11 cellular contexts compared by ENCODE assay signal in the genomic region with DNA sequence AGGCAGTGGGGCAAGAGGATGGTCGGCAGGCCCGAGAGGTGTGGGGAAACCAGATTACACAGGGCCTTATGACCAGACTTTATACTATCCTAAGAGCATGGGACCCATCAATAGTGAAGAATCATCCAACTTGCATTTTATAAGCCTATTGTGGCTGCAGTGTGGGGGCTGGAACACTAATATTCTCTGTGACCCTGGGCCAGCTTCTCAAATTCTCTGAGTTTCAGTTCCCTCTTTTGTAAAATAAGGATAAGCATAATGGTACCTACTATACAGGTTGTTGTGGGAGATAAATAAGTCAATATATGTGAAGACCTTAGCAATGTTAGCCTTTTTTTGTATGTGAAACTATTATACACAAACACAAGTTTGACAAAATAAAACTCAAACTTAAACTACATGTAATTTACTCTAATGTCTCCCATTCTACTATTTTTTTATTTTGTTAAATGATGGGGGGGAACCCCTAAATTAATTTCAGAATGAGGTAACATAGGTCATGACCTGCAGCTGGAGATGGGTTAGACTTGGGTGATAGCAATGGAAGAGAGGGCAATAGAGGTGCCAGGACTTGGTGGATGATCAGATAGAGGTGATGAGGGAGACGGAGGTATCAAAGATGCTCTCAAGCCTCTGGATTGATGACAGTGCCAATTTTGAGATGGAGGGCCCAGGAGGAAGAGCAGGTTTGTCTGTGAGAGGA. TPM values are rescaled to one million over a fixed set of nuclear protein-coding genes. Genes with fewer than 3 reads are reported as not detected.
DNase-seq lines count a peak whose midpoint lies in the region; ATAC-seq and TF ChIP-seq lines count a peak whose summit lies in the region.
"Had no signal": no experiment of that assay in that cellular context is flagged by ENCODE, and none has a peak within 500 bp of the region (broad histone marks: within the 10 kb centered on the region; RNA-seq: fewer than 3 reads in every experiment).

No MANE protein-coding gene starts in this region.

- ATAC-seq in GM18511 (IDR thresholded peaks at IDR 0.05; ENCODE audit: unreplicated experiment) (peak; percentile 82), GM19463 (IDR thresholded peaks at IDR 0.05; ENCODE audit: unreplicated experiment) (peak; percentile 61), HG02938 (IDR thresholded peaks at IDR 0.05; ENCODE audit: unreplicated experiment) (peak; percentile 72)
- no peak for ATAC-seq in effector memory CD8-positive, alpha-beta T cell (replicated peaks)

- no peak overlapping the region for H3K27ac ChIP-seq in Karpas-422 (ENCODE audit: low read length)
- H3K27ac ChIP-seq: C4-2B, right lobe of liver had no signal

- no peaks in the 10 kb centered on the region for H3K9me3 Mint-ChIP-seq in effector memory CD8-positive, alpha-beta T cell

- H3K4me1 ChIP-seq in Karpas-422 (ENCODE audit: low read length), result 0 out of 2 replicates have a peak, but pooled peaks cover 2% of the 10 kb centered on the region

- no peak overlapping the region for H3K4me2 ChIP-seq in Karpas-422 (ENCODE audit: low read depth, low read length, poor library complexity, severe bottlenecking)

- H3K9ac ChIP-seq in Karpas-422 (ENCODE audit: low read length), result no peak overlapping the region

- DNase-seq in Karpas-422, result peak; percentile 67
- DNase-seq in effector memory CD8-positive, alpha-beta T cell, result no peak
- DNase-seq in mesenteric fat pad (ENCODE audit: low spot score), result no peak
- no peak for DNase-seq in NCI-H187 treated with DMSO at 0.1 percent for 48 hours (lab: John Stamatoyannopoulos, UW)
- no peak for DNase-seq in foreskin fibroblast
- DNase-seq: right lobe of liver had no signal

- H3K36me3 ChIP-seq in Karpas-422 (ENCODE audit: insufficient read depth, low read length), result no peaks in the 10 kb centered on the region
- H3K36me3 ChIP-seq: right lobe of liver had no signal

- no peaks in the 10 kb centered on the region for H3K9me3 ChIP-seq in Karpas-422 (ENCODE audit: low read length)
- H3K9me3 ChIP-seq: right lobe of liver had no signal

- TF ChIP-seq CTCF in foreskin fibroblast (IDR thresholded peaks at IDR 0.05; ENCODE audit: low read depth, low read length), result no peak

- H3K9me2 ChIP-seq in Karpas-422 (replicated peaks; ENCODE audit: insufficient read depth, low read length), result no peaks in the 10 kb centered on the region

- H4K20me1 ChIP-seq in Karpas-422 (ENCODE audit: insufficient read depth, low read depth, low read length), result no peaks in the 10 kb centered on the region

- no peaks in the 10 kb centered on the region for H3K79me2 ChIP-seq in Karpas-422 (ENCODE audit: low read length)

- no peaks in the 10 kb centered on the region for H3K36me3 Mint-ChIP-seq in effector memory CD8-positive, alpha-beta T cell (ENCODE audit: insufficient read depth)

- peaks cover 0 to 5% of the 10 kb centered on the region in 2 donors for H3K27me3 Mint-ChIP-seq in effector memory CD8-positive, alpha-beta T cell
- H3K27me3 Mint-ChIP-seq: activated CD4-positive, alpha-beta T cell treated with anti-CD3 and anti-CD28 coated beads for 36 hours had no signal

- H2AFZ ChIP-seq in Karpas-422 (ENCODE audit: low read length), result no peak overlapping the region

- H3K27ac Mint-ChIP-seq in effector memory CD8-positive, alpha-beta T cell, result no peak overlapping the region
- H3K27ac Mint-ChIP-seq: activated CD4-positive, alpha-beta T cell treated with anti-CD3 and anti-CD28 coated beads for 36 hours had no signal

- H3K4me3 Mint-ChIP-seq in effector memory CD8-positive, alpha-beta T cell, result no peak overlapping the region
- H3K4me3 Mint-ChIP-seq: activated CD4-positive, alpha-beta T cell treated with anti-CD3 and anti-CD28 coated beads for 36 hours had no signal

- H3K4me1 Mint-ChIP-seq in effector memory CD8-positive, alpha-beta T cell (ENCODE audit: low read depth in 2 of 2), result no peaks in the 10 kb centered on the region

- no peak overlapping the region for H3K4me3 ChIP-seq in Karpas-422 (ENCODE audit: low read length)
- no peak overlapping the region for H3K4me3 ChIP-seq in foreskin fibroblast (ENCODE audit: low read depth in 1 of 2, low read length in 2 of 2)
- H3K4me3 ChIP-seq: right lobe of liver had no signal

- no peaks in the 10 kb centered on the region for H3K27me3 ChIP-seq in Karpas-422 (ENCODE audit: low read length)
- H3K27me3 ChIP-seq: right lobe of liver had no signal

RNA-seq across cellular contexts. Expression of a gene that starts 30.1 kb away (rescaled TPM):
- total RNA-seq in Karpas-422 (2014; rRNA removed; shearing (Covaris generic); ENCODE audit: low replicate concordance), result not detected in 2 replicates
- total RNA-seq in mesenteric fat pad, result 17.3 TPM

Comparison
In these comparisons a context has a peak if more than half of its experiments do, and no peak if none do; other contexts are left out.
1. RNA of a gene that starts 30.1 kb away (total RNA-seq): 17.3 TPM in mesenteric fat pad (single experiment); not detected in Karpas-422; every median in the first group is over 10 times any median in the second.